8 cellular contexts compared by ENCODE assay signal in the genomic region with DNA sequence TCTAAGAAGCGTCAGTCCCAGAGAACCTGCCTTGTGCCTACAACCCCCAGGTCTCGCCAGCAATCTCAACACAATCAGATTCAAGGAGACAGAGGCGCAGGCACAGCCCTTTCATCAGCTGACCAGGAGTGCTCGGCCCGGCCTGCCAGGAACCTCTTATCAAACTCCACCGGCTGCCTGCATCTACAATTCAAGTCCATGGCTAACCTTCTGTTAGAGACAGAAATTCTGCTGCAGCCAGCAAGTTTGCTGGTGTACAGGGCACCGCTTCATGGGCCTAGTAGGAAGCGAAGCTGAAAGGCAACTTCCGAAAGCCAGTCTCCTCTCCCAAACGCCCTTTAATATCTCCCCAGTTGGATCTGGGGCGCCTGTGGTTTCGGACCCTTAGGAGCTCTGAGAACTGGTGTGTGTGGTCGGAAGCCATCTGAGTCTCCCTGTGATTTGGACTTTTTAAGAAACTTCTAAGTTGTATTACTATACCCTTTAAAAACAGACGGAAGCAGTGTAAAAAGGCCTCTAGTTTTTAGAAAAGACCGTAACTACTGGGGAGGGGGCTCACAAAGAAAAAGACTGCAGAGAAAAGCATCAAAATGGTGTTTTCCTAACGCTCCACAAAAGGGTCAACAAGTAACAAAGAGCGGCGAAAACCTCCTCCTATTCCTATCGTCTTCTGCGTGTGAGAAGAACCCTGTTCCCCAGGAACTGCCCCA. TPM values are rescaled to one million over a fixed set of nuclear protein-coding genes. Genes with fewer than 3 reads are reported as not detected.
DNase-seq lines count a peak whose midpoint lies in the region; ATAC-seq, FAIRE-seq and TF ChIP-seq lines count a peak whose summit lies in the region.

No MANE protein-coding gene starts in this region.

- H3K27ac ChIP-seq in DND-41 (ENCODE audit: low read length): peak overlapping the region; percentile 86
- peak overlapping the region; percentile 85 for H3K27ac ChIP-seq in foreskin keratinocyte

- H2AFZ ChIP-seq in DND-41 (ENCODE audit: low read depth, low read length): 0 out of 2 replicates have a peak overlapping the region, but pooled peaks have one; percentile 12

- H3K27me3 Mint-ChIP-seq in activated T-cell treated with anti-CD3 and anti-CD28 coated beads, Interleukin-2, amount 50 U/mL, for 4 hours (ENCODE audit: low read depth): no peaks in the 10 kb centered on the region
- no peaks in the 10 kb centered on the region for H3K27me3 Mint-ChIP-seq in neural crest cell (ENCODE audit: low read depth)

- H3K27me3 ChIP-seq in DND-41 (ENCODE audit: insufficient read depth, low read length, poor library complexity): no peaks in the 10 kb centered on the region
- H3K27me3 ChIP-seq in foreskin keratinocyte: no peaks in the 10 kb centered on the region

- peaks cover 61% of the 10 kb centered on the region for H3K4me1 ChIP-seq in DND-41 (ENCODE audit: insufficient read depth, low read length)
- H3K4me1 ChIP-seq in foreskin keratinocyte: peaks cover 28% of the 10 kb centered on the region

- no peak for FAIRE-seq in H54 (lab: Jason Lieb, UNC)

- H4K20me1 ChIP-seq in DND-41 (ENCODE audit: insufficient read depth, low read length): peaks cover 54% of the 10 kb centered on the region

- H3K36me3 ChIP-seq in DND-41 (ENCODE audit: insufficient read depth, low read length): peaks cover 50% of the 10 kb centered on the region

- H3K9ac ChIP-seq in DND-41 (ENCODE audit: low read depth, low read length): peak overlapping the region; percentile 86

- peaks cover 48% of the 10 kb centered on the region for H3K36me3 Mint-ChIP-seq in activated T-cell treated with anti-CD3 and anti-CD28 coated beads, Interleukin-2, amount 50 U/mL, for 4 hours (ENCODE audit: insufficient read depth)
- H3K36me3 Mint-ChIP-seq in neural crest cell (ENCODE audit: low read depth): peaks cover 16% of the 10 kb centered on the region

- H3K27ac Mint-ChIP-seq in neural crest cell (ENCODE audit: unreplicated experiment): peak overlapping the region; percentile 98

- peak overlapping the region; percentile 32 to 94; a peak in 3 of 4 replicates for H3K4me3 ChIP-seq in DND-41 (ENCODE audit: low read depth in 1 of 2, low read length in 2 of 2)

- H3K9me3 Mint-ChIP-seq in activated T-cell treated with anti-CD3 and anti-CD28 coated beads, Interleukin-2, amount 50 U/mL, for 4 hours: peaks cover 5% of the 10 kb centered on the region
- H3K9me3 Mint-ChIP-seq in neural crest cell: no peaks in the 10 kb centered on the region

- DNase-seq in DND-41 (peak; percentile 36), NCI-H1092 (lab: John Stamatoyannopoulos, UW) (peak; percentile 20), foreskin keratinocyte (no peak), neural crest cell (ENCODE audit: low read depth, low spot score) (no peak), H54 (ENCODE audit: insufficient read length, low spot score) (no peak), HCEC 1CT (no peak)
- DNase-seq in activated T-cell treated with anti-CD3 and anti-CD28 coated beads, Interleukin-2, amount 50 U/mL, for 4 hours: no peak

- H3K9me3 ChIP-seq in DND-41 (ENCODE audit: insufficient read depth, low read length, severe bottlenecking): no peaks in the 10 kb centered on the region

- H3K79me2 ChIP-seq in DND-41 (ENCODE audit: insufficient read depth, low read length): peaks cover 61% of the 10 kb centered on the region

- ATAC-seq in DND-41 (ENCODE audit: insufficient read depth, low read depth) (no peak), foreskin keratinocyte (no peak), GM21737 (IDR thresholded peaks at IDR 0.05; ENCODE audit: unreplicated experiment) (no peak)
- ATAC-seq in activated T-cell treated with anti-CD3 and anti-CD28 coated beads, Interleukin-2, amount 50 U/mL, for 4 hours: no peak

- no peak for TF ChIP-seq POLR2A in H54 (IDR thresholded peaks at IDR 0.05; ENCODE audit: low read depth, low read length)

- peak overlapping the region; percentile 95 for H3K4me3 Mint-ChIP-seq in activated T-cell treated with anti-CD3 and anti-CD28 coated beads, Interleukin-2, amount 50 U/mL, for 4 hours
- H3K4me3 Mint-ChIP-seq in neural crest cell: peak overlapping the region; percentile 99

- TF ChIP-seq CTCF in DND-41 (IDR thresholded peaks at IDR 0.05; ENCODE audit: borderline replicate concordance, extremely low read depth, low read length, poor library complexity, severe bottlenecking) (no peak), foreskin keratinocyte (conservative IDR thresholded peaks at IDR 0.05) (no peak), neural crest cell (conservative IDR thresholded peaks at IDR 0.05) (no peak)

- H3K4me1 Mint-ChIP-seq in activated T-cell treated with anti-CD3 and anti-CD28 coated beads, Interleukin-2, amount 50 U/mL, for 4 hours (ENCODE audit: low read depth): peaks cover 49% of the 10 kb centered on the region
- H3K4me1 Mint-ChIP-seq in neural crest cell: peaks cover 55% of the 10 kb centered on the region

- H3K4me2 ChIP-seq in DND-41 (ENCODE audit: insufficient read depth, low read length): peak overlapping the region; percentile 97

RNA-seq across cellular contexts. Expression of a gene that starts 1.7 kb away (rescaled TPM):
- 100 to 1,000 TPM; 315 to 327 (median 324) TPM for total RNA-seq in activated T-cell treated with anti-CD3 and anti-CD28 coated beads, Interleukin-2, amount 50 U/mL, for 4 hours
- 169 and 218 TPM in 2 replicates for total RNA-seq in foreskin keratinocyte
- polyA plus RNA-seq in foreskin keratinocyte: 100 and 126 TPM in 2 replicates
- 86.7 and 88.2 TPM in 2 replicates for total RNA-seq in neural crest cell

Comparison
In these comparisons a context has a peak if more than half of its experiments do, and no peak if none do; other contexts are left out.
1. DNase-seq: peak in DND-41 (single experiment) and NCI-H1092 (single experiment); none in activated T-cell treated with anti-CD3 and anti-CD28 coated beads, Interleukin-2, amount 50 U/mL, for 4 hours (single experiment), foreskin keratinocyte (0 of 2), neural crest cell (single experiment), H54 (single experiment) and HCEC 1CT (single experiment).